ENCODE assay signal across 1 cellular context in genomic region chr4:173924561-173924960, GRCh38.
TF ChIP-seq lines count a peak whose summit lies in the region.

No MANE protein-coding gene starts in this region.

TF ChIP-seq in GM12878, 131 proteins besides CTCF, POLR2A, EP300 and RAD21 (continued from another document):
- TF ChIP-seq ZNF592 (IDR thresholded peaks at IDR 0.05) = no peak
- TF ChIP-seq MYC (IDR thresholded peaks at IDR 0.05; ENCODE audit: insufficient read depth, insufficient read length, insufficient replicate concordance, low read length, severe bottlenecking) = no peak
- no peak for TF ChIP-seq SRF (IDR thresholded peaks at IDR 0.05; ENCODE audit: low read depth in 2 of 2, low read length in 2 of 2)
- no peak for TF ChIP-seq LARP7 (IDR thresholded peaks at IDR 0.05)
- no peak for TF ChIP-seq CEBPB (IDR thresholded peaks at IDR 0.05; ENCODE audit: borderline replicate concordance in 1 of 2, low read depth in 2 of 2, low read length in 2 of 2)
